ENCODE assay signal across 15 cellular contexts in the genomic region with DNA sequence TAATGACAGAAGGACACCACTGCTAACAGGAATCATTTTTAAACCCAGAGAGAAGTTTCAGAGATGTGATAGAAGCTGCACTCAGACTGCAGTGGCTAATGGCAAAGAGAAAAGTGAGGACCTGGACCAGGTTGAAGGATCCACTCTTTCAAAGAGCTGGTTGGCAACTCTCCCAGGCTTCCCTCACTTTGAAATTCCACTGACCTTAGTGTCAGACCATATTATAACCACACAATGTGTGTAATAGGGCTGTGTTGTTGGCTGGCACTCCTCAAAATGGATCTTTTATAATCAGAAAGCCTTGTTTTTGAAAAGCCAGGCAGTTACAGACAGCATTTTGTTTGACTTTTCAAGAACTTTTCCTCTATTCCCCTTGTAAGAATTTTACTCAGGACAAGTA.
DNase-seq lines count a peak whose midpoint lies in the region; ATAC-seq, FAIRE-seq and TF ChIP-seq lines count a peak whose summit lies in the region.
"Had no signal": no experiment of that assay in that cellular context is flagged by ENCODE, and none has a peak within 500 bp of the region (broad histone marks: within the 10 kb centered on the region; RNA-seq: fewer than 3 reads in every experiment).

No MANE protein-coding gene starts in this region.

- H3K9ac ChIP-seq in skeletal muscle satellite cell (ENCODE audit: low read depth, low read length) = no peak overlapping the region

- no peak overlapping the region for H3K4me3 ChIP-seq in breast epithelium
- H3K4me3 ChIP-seq in RWPE2 (ENCODE audit: severe bottlenecking) = no peak overlapping the region
- no peak overlapping the region for H3K4me3 ChIP-seq in skeletal muscle satellite cell (ENCODE audit: low read length)
- H3K4me3 ChIP-seq: sigmoid colon had no signal

- no peaks in the 10 kb centered on the region for H3K9me3 ChIP-seq in breast epithelium
- no peaks in the 10 kb centered on the region for H3K9me3 ChIP-seq in RWPE2 (ENCODE audit: severe bottlenecking)
- no peaks in the 10 kb centered on the region for H3K9me3 ChIP-seq in skeletal muscle satellite cell (replicated peaks; ENCODE audit: low read length)
- H3K9me3 ChIP-seq: sigmoid colon had no signal

- H3K4me2 ChIP-seq in skeletal muscle satellite cell (ENCODE audit: low read length) = peak overlapping the region; percentile 26

- H3K36me3 ChIP-seq in breast epithelium = no peaks in the 10 kb centered on the region
- no peaks in the 10 kb centered on the region for H3K36me3 ChIP-seq in RWPE2 (ENCODE audit: low read depth)
- no peaks in the 10 kb centered on the region for H3K36me3 ChIP-seq in skeletal muscle satellite cell (ENCODE audit: insufficient read depth, low read length)
- H3K36me3 ChIP-seq: sigmoid colon had no signal

- no TSS peak for BruUV-seq in MCF 10A (replicated peaks; lab: Mats Ljungman, UMichigan)

- DNase-seq in MCF 10A (ENCODE audit: unreplicated experiment) = peak; percentile 74
- no peak for DNase-seq in breast epithelium (ENCODE audit: low spot score in 2 of 2)
- no peak for DNase-seq in RWPE2 (ENCODE audit: low spot score)
- DNase-seq in fibroblast of peridontal ligament (ENCODE audit: extremely low read depth) = peak; percentile 62
- DNase-seq in chondrocyte (ENCODE audit: low spot score) = no peak
- DNase-seq in D721Med (ENCODE audit: insufficient read length, low spot score) = no peak
- DNase-seq: activated CD4-positive, alpha-beta T cell treated with anti-CD3 and anti-CD28 coated beads, Interleukin-2, amount 10 ng/mL, durations not matched to agents 7 days and 5 days; MV-4-11; NCI-H82; sigmoid colon; SW 1271 had no signal

- H3K4me3 Mint-ChIP-seq in MCF 10A (ENCODE audit: unreplicated experiment) = no peak overlapping the region
- H3K4me3 Mint-ChIP-seq in chondrocyte (ENCODE audit: unreplicated experiment) = no peak overlapping the region
- H3K4me3 Mint-ChIP-seq: activated CD4-positive, alpha-beta T cell treated with anti-CD3 and anti-CD28 coated beads, Interleukin-2, amount 10 ng/mL, durations not matched to agents 7 days and 5 days; dendritic cell treated with granulocyte-macrophage colony-stimulating factor and Interleukin-4, amounts not matched to agents 40 ng/mL and 50 ng/mL, for 4 days had no signal

- intact Hi-C loops in MCF 10A (cut with micrococcal nuclease) = no loop called here
- intact Hi-C loops in breast epithelium (cut with DNase I; ENCODE audit: low total_unique reads) = loop anchor here (5.0 kb wide), 1 partner anchor 1472 kb away; no protein-coding TSS in a partner anchor

- CTCF ChIA-PET in MCF 10A (lab: Yijun Ruan, JAX) = no interaction called here

- TF ChIP-seq CTCF in MCF 10A (IDR thresholded peaks at IDR 0.05; ENCODE audit: unreplicated experiment) = no peak
- TF ChIP-seq CTCF in breast epithelium (IDR thresholded peaks at IDR 0.05) = no peak
- no peak for TF ChIP-seq CTCF in RWPE2 (IDR thresholded peaks at IDR 0.05; ENCODE audit: poor library complexity, severe bottlenecking)
- TF ChIP-seq CTCF in chondrocyte (IDR thresholded peaks at IDR 0.05) = no peak
- no peak for TF ChIP-seq CTCF in D721Med (IDR thresholded peaks at IDR 0.05; ENCODE audit: insufficient read depth, missing control alignments)

- ATAC-seq in RWPE2 (ENCODE audit: low read depth) = peak; percentile 87
- no peak for ATAC-seq in HG03025 (IDR thresholded peaks at IDR 0.05; ENCODE audit: low FRiP score, unreplicated experiment)

- H3K4me1 ChIP-seq in breast epithelium (no peaks in the 10 kb centered on the region), RWPE2 (ENCODE audit: insufficient read depth, poor library complexity, severe bottlenecking) (peaks cover 9% of the 10 kb centered on the region), skeletal muscle satellite cell (ENCODE audit: control insufficient read depth, insufficient read depth, low read length) (peaks cover 10% of the 10 kb centered on the region)
- H3K4me1 ChIP-seq: sigmoid colon had no signal

- POLR2A ChIA-PET in MCF 10A (lab: Yijun Ruan, JAX) = interaction anchor here (0.8 kb wide), 1 partner anchor 15 kb away, joined by 4 read pairs; no protein-coding TSS in a partner anchor

- no peak for TF ChIP-seq POLR2A in breast epithelium (IDR thresholded peaks at IDR 0.05)

- H3K27me3 ChIP-seq in breast epithelium = no peaks in the 10 kb centered on the region
- H3K27me3 ChIP-seq in RWPE2 (ENCODE audit: insufficient read depth, poor library complexity, severe bottlenecking) = no peaks in the 10 kb centered on the region
- H3K27me3 ChIP-seq in skeletal muscle satellite cell (ENCODE audit: control insufficient read depth, insufficient read depth, low read length) = no peaks in the 10 kb centered on the region
- H3K27me3 ChIP-seq: sigmoid colon had no signal

- H3K27ac Mint-ChIP-seq in MCF 10A (ENCODE audit: low read depth, unreplicated experiment) = no peak overlapping the region
- H3K27ac Mint-ChIP-seq in chondrocyte (ENCODE audit: unreplicated experiment) = no peak overlapping the region
- H3K27ac Mint-ChIP-seq: activated CD4-positive, alpha-beta T cell treated with anti-CD3 and anti-CD28 coated beads, Interleukin-2, amount 10 ng/mL, durations not matched to agents 7 days and 5 days; dendritic cell treated with granulocyte-macrophage colony-stimulating factor and Interleukin-4, amounts not matched to agents 40 ng/mL and 50 ng/mL, for 4 days had no signal

- H3K4me1 Mint-ChIP-seq in MCF 10A (ENCODE audit: insufficient read depth, unreplicated experiment) (peaks cover 9% of the 10 kb centered on the region), chondrocyte (ENCODE audit: low read depth) (peaks cover 2% of the 10 kb centered on the region)
- H3K4me1 Mint-ChIP-seq: activated CD4-positive, alpha-beta T cell treated with anti-CD3 and anti-CD28 coated beads, Interleukin-2, amount 10 ng/mL, durations not matched to agents 7 days and 5 days had no signal

- H3K27me3 Mint-ChIP-seq in MCF 10A (ENCODE audit: insufficient read depth, unreplicated experiment) (no peaks in the 10 kb centered on the region), chondrocyte (ENCODE audit: low read depth) (no peaks in the 10 kb centered on the region)
- H3K27me3 Mint-ChIP-seq: activated CD4-positive, alpha-beta T cell treated with anti-CD3 and anti-CD28 coated beads, Interleukin-2, amount 10 ng/mL, durations not matched to agents 7 days and 5 days; dendritic cell treated with granulocyte-macrophage colony-stimulating factor and Interleukin-4, amounts not matched to agents 40 ng/mL and 50 ng/mL, for 4 days had no signal

- H3K36me3 Mint-ChIP-seq in MCF 10A (ENCODE audit: insufficient read depth, unreplicated experiment) = no peaks in the 10 kb centered on the region
- no peaks in the 10 kb centered on the region for H3K36me3 Mint-ChIP-seq in chondrocyte (ENCODE audit: low read depth)

- FAIRE-seq in D721Med (lab: Jason Lieb, UNC) = no peak
- FAIRE-seq: A204.1 had no signal

- H3K9me3 Mint-ChIP-seq in MCF 10A (ENCODE audit: unreplicated experiment) (no peaks in the 10 kb centered on the region), chondrocyte (ENCODE audit: low read depth) (no peaks in the 10 kb centered on the region)
- H3K9me3 Mint-ChIP-seq: activated CD4-positive, alpha-beta T cell treated with anti-CD3 and anti-CD28 coated beads, Interleukin-2, amount 10 ng/mL, durations not matched to agents 7 days and 5 days had no signal

- H3K27ac ChIP-seq in breast epithelium (no peak overlapping the region), RWPE2 (ENCODE audit: poor library complexity, severe bottlenecking) (no peak overlapping the region)
- H3K27ac ChIP-seq: sigmoid colon had no signal

Comparison
In these comparisons a context has a peak if more than half of its experiments do, and no peak if none do; other contexts are left out.
1. DNase-seq: peak in MCF 10A (single experiment) and fibroblast of peridontal ligament (single experiment); none in breast epithelium (0 of 2), RWPE2 (single experiment), chondrocyte (single experiment) and D721Med (single experiment).